8 cellular contexts compared by ENCODE assay signal in genomic region chr6:167906899-167907298, GRCh38.
DNase-seq lines count a peak whose midpoint lies in the region; ATAC-seq lines count a peak whose summit lies in the region.

No MANE protein-coding gene starts in this region.

- DNase-seq in NCI-H1092 treated with DMSO at 0.1 percent for 48 hours (lab: John Stamatoyannopoulos, UW): peak; percentile 69
- DNase-seq in caudate nucleus (lab: John Stamatoyannopoulos, UW): peak in 42 of 61 donors; percentile 17 to 82 (median 55)
- peak; percentile 36 for DNase-seq in iPS-NIHi7 (ENCODE audit: extremely low spot score)
- no peak for DNase-seq in sciatic nerve (ENCODE audit: low spot score)
- DNase-seq in NCI-H345 (lab: John Stamatoyannopoulos, UW): no peak
- DNase-seq in stimulated activated CD4-positive, alpha-beta T cell treated with anti-CD3 and anti-CD28 coated beads, Interleukin-2, amount 100 ng/mL, for 48 hours: no peak

- peak; percentile 74 for ATAC-seq in sciatic nerve
- ATAC-seq in HG03571 (IDR thresholded peaks at IDR 0.05; ENCODE audit: unreplicated experiment): no peak
- ATAC-seq in HG03432 (IDR thresholded peaks at IDR 0.05; ENCODE audit: unreplicated experiment): no peak

- intact Hi-C loops in sciatic nerve (cut with DNase I): no loop called here

- H3K27ac ChIP-seq in caudate nucleus (ENCODE audit: low read depth, low read length): peak overlapping the region; percentile 56

Comparison
In these comparisons a context has a peak if more than half of its experiments do, and no peak if none do; other contexts are left out.
1. DNase-seq: peak in NCI-H1092 treated with DMSO at 0.1 percent for 48 hours (single experiment), caudate nucleus (42 of 61) and iPS-NIHi7 (single experiment); none in sciatic nerve (single experiment), NCI-H345 (single experiment) and stimulated activated CD4-positive, alpha-beta T cell treated with anti-CD3 and anti-CD28 coated beads, Interleukin-2, amount 100 ng/mL, for 48 hours (0 of 2).